ENCODE assay signal across 1 cellular context in genomic region chr11:46695345-46696211, GRCh38.
TF ChIP-seq lines count a peak whose summit lies in the region.

No MANE protein-coding gene starts in this region.

TF ChIP-seq in HepG2, 621 proteins besides CTCF, POLR2A, EP300 and RAD21 (continues in another document):
- TF ChIP-seq SMAD3 (CRISPR knock-in tag; IDR thresholded peaks at IDR 0.05), result peak; percentile 40; the same call in 1 of the 2 replicates
- TF ChIP-seq SIN3B (IDR thresholded peaks at IDR 0.05; ENCODE audit: low read length), result no peak
- TF ChIP-seq WIZ (CRISPR knock-in tag; IDR thresholded peaks at IDR 0.05), result no peak
- TF ChIP-seq ZMYM3 (CRISPR knock-in tag; IDR thresholded peaks at IDR 0.05), result no peak; the same call in 1 of the 2 replicates
- peak; percentile 76; the same call in 1 of the 2 replicates for TF ChIP-seq MXD1 (CRISPR knock-in tag; IDR thresholded peaks at IDR 0.05)
- TF ChIP-seq ZNF792 (CRISPR knock-in tag; IDR thresholded peaks at IDR 0.05), result peak; percentile 73; the same call in 1 of the 2 replicates
- TF ChIP-seq ZBTB7A (CRISPR knock-in tag; IDR thresholded peaks at IDR 0.05), result peak; percentile 45; the same call in 1 of the 2 replicates
- peak; percentile 67; the same call in 1 of the 2 replicates for TF ChIP-seq RCOR2 (CRISPR knock-in tag; IDR thresholded peaks at IDR 0.05)
- TF ChIP-seq ZNF549 (CRISPR knock-in tag; IDR thresholded peaks at IDR 0.05), result no peak
- TF ChIP-seq YY1 (IDR thresholded peaks at IDR 0.05; ENCODE audit: insufficient read depth, insufficient replicate concordance, low read depth, low read length), result no peak
- no peak for TF ChIP-seq PAX8 (CRISPR knock-in tag; IDR thresholded peaks at IDR 0.05; ENCODE audit: borderline replicate concordance)
- peak; percentile 59; the same call in 1 of the 2 replicates for TF ChIP-seq ERF (CRISPR knock-in tag; IDR thresholded peaks at IDR 0.05)
- no peak; the same call in 1 of the 2 replicates for TF ChIP-seq KDM5B (CRISPR knock-in tag; IDR thresholded peaks at IDR 0.05; ENCODE audit: borderline replicate concordance)
- no peak for TF ChIP-seq JUNB (CRISPR knock-in tag; IDR thresholded peaks at IDR 0.05; ENCODE audit: borderline replicate concordance)
- peak; percentile 90 for TF ChIP-seq ELF3 (CRISPR knock-in tag; IDR thresholded peaks at IDR 0.05)
- peak; percentile 42 for TF ChIP-seq IKZF4 (CRISPR knock-in tag; IDR thresholded peaks at IDR 0.05; ENCODE audit: borderline replicate concordance, low read depth, not compliant biosample characterization)
- no peak for TF ChIP-seq LCORL (IDR thresholded peaks at IDR 0.05)
- TF ChIP-seq LCORL (CRISPR knock-in tag; IDR thresholded peaks at IDR 0.05), result no peak
- TF ChIP-seq ZSCAN31 (CRISPR knock-in tag; IDR thresholded peaks at IDR 0.05; ENCODE audit: low read depth), result peak; percentile 67; the same call in 1 of the 2 replicates
- TF ChIP-seq MXD3 (CRISPR knock-in tag; IDR thresholded peaks at IDR 0.05), result peak; percentile 78; the same call in 1 of the 2 replicates
- TF ChIP-seq PAWR (CRISPR knock-in tag; IDR thresholded peaks at IDR 0.05; ENCODE audit: borderline replicate concordance), result no peak
- no peak for TF ChIP-seq ASH2L (IDR thresholded peaks at IDR 0.05; ENCODE audit: insufficient read length, low read depth, low read length)
- TF ChIP-seq HOXA5 (CRISPR knock-in tag; IDR thresholded peaks at IDR 0.05), result no peak
- no peak for TF ChIP-seq ZNF17 (CRISPR knock-in tag; IDR thresholded peaks at IDR 0.05)
- TF ChIP-seq ZNF75D (CRISPR knock-in tag; IDR thresholded peaks at IDR 0.05; ENCODE audit: borderline replicate concordance), result peak; percentile 68; the same call in 1 of the 2 replicates
- TF ChIP-seq MXD4 (CRISPR knock-in tag; IDR thresholded peaks at IDR 0.05), result no peak; the same call in 1 of the 2 replicates
- no peak for TF ChIP-seq SNAPC4 (CRISPR knock-in tag; IDR thresholded peaks at IDR 0.05)
- peak; percentile 92 for TF ChIP-seq ZMAT3 (CRISPR knock-in tag; conservative IDR thresholded peaks at IDR 0.05)
- TF ChIP-seq ZNF143 (CRISPR knock-in tag; IDR thresholded peaks at IDR 0.05), result peak; percentile 45; the same call in 1 of the 2 replicates
- peak; percentile 62; the same call in 1 of the 2 replicates for TF ChIP-seq HOMEZ (CRISPR knock-in tag; IDR thresholded peaks at IDR 0.05; ENCODE audit: low read depth)
- no peak for TF ChIP-seq ZBTB49 (CRISPR knock-in tag; IDR thresholded peaks at IDR 0.05; ENCODE audit: borderline replicate concordance)
- TF ChIP-seq ZNF33A (CRISPR knock-in tag; IDR thresholded peaks at IDR 0.05; ENCODE audit: borderline replicate concordance), result no peak
- TF ChIP-seq CREB3 (CRISPR knock-in tag; IDR thresholded peaks at IDR 0.05), result peak; percentile 63; the same call in 1 of the 2 replicates
- TF ChIP-seq PHF21A (CRISPR knock-in tag; IDR thresholded peaks at IDR 0.05), result peak; percentile 69
- TF ChIP-seq TFDP1 (CRISPR knock-in tag; IDR thresholded peaks at IDR 0.05; ENCODE audit: borderline replicate concordance), result peak; percentile 91; the same call in 1 of the 2 replicates
- TF ChIP-seq ZNF766 (CRISPR knock-in tag; IDR thresholded peaks at IDR 0.05; ENCODE audit: borderline replicate concordance), result no peak; the same call in 1 of the 2 replicates
- peak; percentile 7; the same call in 1 of the 2 replicates for TF ChIP-seq RBFOX2 (IDR thresholded peaks at IDR 0.05; ENCODE audit: low read depth, low read length)
- TF ChIP-seq RFX3 (CRISPR knock-in tag; IDR thresholded peaks at IDR 0.05), result no peak
- TF ChIP-seq RERE (CRISPR knock-in tag; IDR thresholded peaks at IDR 0.05; ENCODE audit: low read depth), result no peak
- TF ChIP-seq ZNF260 (CRISPR knock-in tag; IDR thresholded peaks at IDR 0.05; ENCODE audit: borderline replicate concordance, low read depth), result no peak
- TF ChIP-seq MLXIP (CRISPR knock-in tag; IDR thresholded peaks at IDR 0.05; ENCODE audit: borderline replicate concordance), result 0 out of 2 replicates have a peak, but pooled peaks have one; percentile 66
